18 cellular contexts compared by ENCODE assay signal in genomic region chr9:136487672-136488071, GRCh38.
"Had no signal": no experiment of that assay in that cellular context is flagged by ENCODE, and none has a peak within 500 bp of the region (broad histone marks: within the 10 kb centered on the region; RNA-seq: fewer than 3 reads in every experiment).

No MANE protein-coding gene starts in this region.

- H3K4me3 Mint-ChIP-seq: stimulated activated effector memory CD8-positive, alpha-beta T cell treated with anti-CD3 and anti-CD28 coated beads, Interleukin-12 subunit alpha, Interleukin-12 subunit beta, amount 100 ng/mL, for 72 hours; type B pancreatic cell had no signal

- H3K9me3 ChIP-seq: left lung, neutrophil, pancreas, sigmoid colon, stomach, thyroid gland had no signal

- H3K27me3 ChIP-seq: hepatocyte, left lung, pancreas, sigmoid colon, thyroid gland had no signal

- H3K27ac Mint-ChIP-seq: naive thymus-derived CD4-positive, alpha-beta T cell; nephron; stimulated activated effector memory CD8-positive, alpha-beta T cell treated with anti-CD3 and anti-CD28 coated beads, Interleukin-12 subunit alpha, Interleukin-12 subunit beta, amount 100 ng/mL, for 72 hours; type B pancreatic cell had no signal

- H3K4me3 ChIP-seq: coronary artery, hepatocyte, left lung, pancreas, sigmoid colon, stomach, thyroid gland had no signal

- H3K27ac ChIP-seq: coronary artery, hepatocyte, left lung, neutrophil, pancreas, sigmoid colon, stomach, thyroid gland had no signal

- DNase-seq: kidney; mesenchymal stem cell; midbrain; naive thymus-derived CD4-positive, alpha-beta T cell; sigmoid colon; stimulated activated CD4-positive, alpha-beta T cell treated with anti-CD3 and anti-CD28 coated beads, Interleukin-2, amount 100 ng/mL, for 24 hours; stimulated activated CD4-positive, alpha-beta T cell treated with anti-CD3 and anti-CD28 coated beads, Interleukin-4, amount 100 ng/mL, for 24 hours; stimulated activated naive CD4-positive, alpha-beta T cell treated with Interleukin-2 at 50 U/mL for 16 hours; stomach; thyroid gland had no signal

- H3K36me3 Mint-ChIP-seq: naive thymus-derived CD4-positive, alpha-beta T cell; type B pancreatic cell had no signal

- ATAC-seq: left lung; naive thymus-derived CD4-positive, alpha-beta T cell; stimulated activated effector memory CD8-positive, alpha-beta T cell treated with anti-CD3 and anti-CD28 coated beads, Interleukin-12 subunit alpha, Interleukin-12 subunit beta, amount 100 ng/mL, for 72 hours had no signal

- H3K27me3 Mint-ChIP-seq: naive thymus-derived CD4-positive, alpha-beta T cell; type B pancreatic cell had no signal

- H3K9me3 Mint-ChIP-seq: naive thymus-derived CD4-positive, alpha-beta T cell; nephron; stimulated activated effector memory CD8-positive, alpha-beta T cell treated with anti-CD3 and anti-CD28 coated beads, Interleukin-12 subunit alpha, Interleukin-12 subunit beta, amount 100 ng/mL, for 72 hours; type B pancreatic cell had no signal

- H2AFZ ChIP-seq: hepatocyte had no signal

- H3K4me2 ChIP-seq: hepatocyte had no signal

- H3K36me3 ChIP-seq: left lung, pancreas, sigmoid colon, stomach, thyroid gland had no signal
